In the genomic region with DNA sequence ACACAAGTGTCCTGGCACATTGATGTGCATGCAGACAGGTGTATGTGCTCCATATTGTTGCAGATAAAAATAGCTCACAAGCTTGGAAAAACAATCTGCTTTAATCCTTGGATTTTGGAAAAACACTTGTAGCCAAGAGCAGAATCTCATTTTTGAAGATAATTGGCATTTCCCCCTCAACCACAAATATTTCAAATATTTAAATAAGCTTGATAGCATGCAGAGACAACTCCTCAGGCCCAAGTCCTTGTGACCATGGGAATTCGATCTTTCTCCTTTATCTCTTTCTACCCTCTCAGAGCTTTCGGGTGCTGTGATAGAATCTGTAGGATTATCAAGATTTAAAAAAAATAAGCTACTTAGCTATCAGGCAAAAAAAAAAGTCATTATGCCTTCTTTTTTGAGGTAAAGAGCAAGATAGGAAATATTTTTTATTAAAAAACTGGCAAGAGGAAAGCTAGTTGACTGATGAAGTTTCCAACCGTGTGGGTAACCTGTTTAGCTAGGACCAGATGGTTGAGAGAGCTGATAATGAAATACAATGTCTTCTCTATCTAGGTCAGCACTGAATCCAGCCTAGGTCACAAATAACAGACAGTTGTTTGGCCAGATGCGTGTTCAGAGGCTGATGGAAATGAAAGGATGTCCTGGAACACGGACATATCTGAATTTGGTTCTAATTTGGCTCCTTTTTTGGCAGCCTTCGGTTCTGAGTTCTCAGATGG, we compare ENCODE assay signal across 19 cellular contexts. TPM values are rescaled to one million over a fixed set of nuclear protein-coding genes. Genes with fewer than 3 reads are reported as not detected.
DNase-seq lines count a peak whose midpoint lies in the region; ATAC-seq, FAIRE-seq and TF ChIP-seq lines count a peak whose summit lies in the region.
"Had no signal": no experiment of that assay in that cellular context is flagged by ENCODE, and none has a peak within 500 bp of the region (broad histone marks: within the 10 kb centered on the region; RNA-seq: fewer than 3 reads in every experiment).

No MANE protein-coding gene starts in this region.

- POLR2A ChIA-PET in CD8-positive, alpha-beta T cell (lab: Charles Lee), result interaction anchor here (0.8 to 1.9 kb wide), 4 partner anchors 8 to 265 kb away, joined by 3 to 9 read pairs (median 4); no protein-coding TSS in a partner anchor

- no peak overlapping the region for H3K27ac ChIP-seq in astrocyte (ENCODE audit: low read depth, low read length)
- no peak overlapping the region for H3K27ac ChIP-seq in CD8-positive, alpha-beta T cell (ENCODE audit: low read depth, low read length)
- H3K27ac ChIP-seq: right atrium auricular region had no signal

- in situ Hi-C loops in G401 (cut with HindIII; ENCODE audit: low sequenced_read_pairs), result no loop called here

- DNase-seq in A172 (ENCODE audit: low spot score), result peak; percentile 54
- peak; percentile 85 for DNase-seq in G401 (ENCODE audit: low spot score)
- peak; percentile 44 for DNase-seq in astrocyte (ENCODE audit: low read depth)
- DNase-seq in foreskin melanocyte, result peak; percentile 74
- no peak for DNase-seq in CD8-positive, alpha-beta T cell
- DNase-seq in NCI-H446 treated with DMSO at 0.1 percent for 48 hours (lab: John Stamatoyannopoulos, UW), result no peak
- DNase-seq: activated CD4-positive, alpha-beta T cell treated with anti-CD3 and anti-CD28 coated beads, Interleukin-2, amount 50 U/mL, for 4 hours; activated naive CD8-positive, alpha-beta T cell treated with anti-CD3 and anti-CD28 coated beads, Interleukin-2, amount 10 ng/mL, durations not matched to agents 7 days and 5 days; activated T-cell treated with anti-CD3 and anti-CD28 coated beads, Interleukin-2, amount 50 U/mL, for 4 hours; Caco-2; central memory CD4-positive, alpha-beta T cell; NCI-H2081 treated with DMSO at 0.1 percent for 48 hours; NCI-H69; uterus had no signal

- H3K4me1 Mint-ChIP-seq in astrocyte (ENCODE audit: low read depth, unreplicated experiment), result peaks cover 10% of the 10 kb centered on the region
- H3K4me1 Mint-ChIP-seq in CD8-positive, alpha-beta T cell (ENCODE audit: low read depth), result peaks cover 13% of the 10 kb centered on the region
- H3K4me1 Mint-ChIP-seq: memory B cell had no signal

- H3K27ac Mint-ChIP-seq in astrocyte (ENCODE audit: unreplicated experiment), result peak overlapping the region; percentile 10
- H3K27ac Mint-ChIP-seq in CD8-positive, alpha-beta T cell, result no peak overlapping the region
- H3K27ac Mint-ChIP-seq: activated naive CD8-positive, alpha-beta T cell treated with anti-CD3 and anti-CD28 coated beads, Interleukin-2, amount 10 ng/mL, durations not matched to agents 7 days and 5 days; memory B cell had no signal

- H2AFZ ChIP-seq in astrocyte (ENCODE audit: low read depth, low read length), result no peak overlapping the region

- no peaks in the 10 kb centered on the region for H3K4me1 ChIP-seq in astrocyte (ENCODE audit: insufficient read depth, low read length)
- H3K4me1 ChIP-seq in CD8-positive, alpha-beta T cell (ENCODE audit: insufficient read depth, low read length), result peaks cover 1% of the 10 kb centered on the region
- H3K4me1 ChIP-seq: Caco-2, right atrium auricular region, uterus had no signal

- H3K4me3 Mint-ChIP-seq in astrocyte (ENCODE audit: unreplicated experiment), result no peak overlapping the region
- H3K4me3 Mint-ChIP-seq in CD8-positive, alpha-beta T cell, result no peak overlapping the region
- H3K4me3 Mint-ChIP-seq: activated naive CD8-positive, alpha-beta T cell treated with anti-CD3 and anti-CD28 coated beads, Interleukin-2, amount 10 ng/mL, durations not matched to agents 7 days and 5 days; activated T-cell treated with anti-CD3 and anti-CD28 coated beads, Interleukin-2, amount 50 U/mL, for 4 hours; memory B cell had no signal

- H3K4me2 ChIP-seq in astrocyte (ENCODE audit: low read length), result no peak overlapping the region

- peaks cover 6% of the 10 kb centered on the region for H3K27me3 Mint-ChIP-seq in astrocyte (ENCODE audit: low read depth, unreplicated experiment)
- H3K27me3 Mint-ChIP-seq in CD8-positive, alpha-beta T cell (ENCODE audit: low read depth), result no peaks in the 10 kb centered on the region

- H3K27me3 ChIP-seq in astrocyte (ENCODE audit: insufficient read depth, low read length), result peaks cover 3% of the 10 kb centered on the region
- no peaks in the 10 kb centered on the region for H3K27me3 ChIP-seq in CD8-positive, alpha-beta T cell (ENCODE audit: insufficient read depth, low read length)
- H3K27me3 ChIP-seq: right atrium auricular region, uterus had no signal

- intact Hi-C loops in CD8-positive, alpha-beta T cell (cut with DNase I, micrococcal nuclease), result no loop called here

- H3K9ac ChIP-seq in astrocyte (ENCODE audit: low read length), result no peak overlapping the region

- H3K36me3 Mint-ChIP-seq in astrocyte (ENCODE audit: low read depth, unreplicated experiment), result no peaks in the 10 kb centered on the region
- H3K36me3 Mint-ChIP-seq in CD8-positive, alpha-beta T cell, result peaks cover 13% of the 10 kb centered on the region

- CTCF ChIA-PET in CD8-positive, alpha-beta T cell (lab: Charles Lee), result interaction anchor here (0.6 to 1.9 kb wide), 8 partner anchors 14 to 272 kb away, joined by 3 to 8 read pairs (median 4); no protein-coding TSS in a partner anchor

- ATAC-seq in CD8-positive, alpha-beta T cell, result no peak
- ATAC-seq in HG03342 (IDR thresholded peaks at IDR 0.05; ENCODE audit: unreplicated experiment) (no peak), GM18502 (IDR thresholded peaks at IDR 0.05; ENCODE audit: poor library complexity, unreplicated experiment) (no peak)
- ATAC-seq: activated T-cell treated with anti-CD3 and anti-CD28 coated beads, Interleukin-2, amount 50 U/mL, for 4 hours; HepG2 had no signal

- peaks cover 3% of the 10 kb centered on the region for H3K9me3 ChIP-seq in astrocyte (ENCODE audit: insufficient read depth, low read depth, low read length)
- H3K9me3 ChIP-seq in CD8-positive, alpha-beta T cell (ENCODE audit: low read length), result no peaks in the 10 kb centered on the region
- H3K9me3 ChIP-seq: uterus had no signal

- no peaks in the 10 kb centered on the region for H3K36me3 ChIP-seq in astrocyte (ENCODE audit: insufficient read depth, low read length)
- no peaks in the 10 kb centered on the region for H3K36me3 ChIP-seq in CD8-positive, alpha-beta T cell (ENCODE audit: insufficient read depth, low read length)
- H3K36me3 ChIP-seq: right atrium auricular region, uterus had no signal

- no peaks in the 10 kb centered on the region for H3K79me2 ChIP-seq in astrocyte (ENCODE audit: insufficient read depth, low read length)

- FAIRE-seq in astrocyte (lab: Jason Lieb, UNC), result no peak
- FAIRE-seq: HepG2 had no signal

- H4K20me1 ChIP-seq in astrocyte (ENCODE audit: insufficient read depth, low read length), result no peaks in the 10 kb centered on the region

- no peak overlapping the region for H3K4me3 ChIP-seq in astrocyte (ENCODE audit: insufficient read depth, low read depth, low read length)
- no peak overlapping the region for H3K4me3 ChIP-seq in CD8-positive, alpha-beta T cell (ENCODE audit: low read depth, low read length)
- H3K4me3 ChIP-seq: right atrium auricular region, uterus had no signal

- no peak for TF ChIP-seq CTCF in astrocyte (IDR thresholded peaks at IDR 0.05; ENCODE audit: insufficient read depth, low read depth, low read length)
- no peak for TF ChIP-seq CTCF in CD8-positive, alpha-beta T cell (IDR thresholded peaks at IDR 0.05)

- H3K9me3 Mint-ChIP-seq in astrocyte (ENCODE audit: unreplicated experiment), result peaks cover 13% of the 10 kb centered on the region
- H3K9me3 Mint-ChIP-seq in CD8-positive, alpha-beta T cell, result peaks cover 21% of the 10 kb centered on the region

RNA-seq across cellular contexts. Expression of gene SNRK, which starts 54.9 kb away (rescaled TPM):
- total RNA-seq in A172 (2014; rRNA removed; shearing (Covaris generic)), result 11.6 and 16.5 TPM in 2 replicates
- 7.1 and 11.2 TPM in 2 replicates for total RNA-seq in G401 (2014; rRNA removed; shearing (Covaris generic))
- 12.8 and 13.3 TPM in 2 replicates for total RNA-seq in astrocyte
- total RNA-seq in CD8-positive, alpha-beta T cell, result 100 to 1,000 TPM; 280 to 281 TPM

Comparison
In these comparisons a context has a peak if more than half of its experiments do, and no peak if none do; other contexts are left out.
1. DNase-seq: peak in A172 (single experiment), G401 (single experiment), astrocyte (single experiment) and foreskin melanocyte (single experiment); none in CD8-positive, alpha-beta T cell (0 of 7) and NCI-H446 treated with DMSO at 0.1 percent for 48 hours (single experiment).
2. RNA of gene SNRK, which starts 54.9 kb away (total RNA-seq): 280 to 281 TPM in CD8-positive, alpha-beta T cell; 12.8 to 13.3 TPM in astrocyte, 11.6 to 16.5 TPM in A172 and 7.1 to 11.2 TPM in G401; every median in the first group is over 10 times any median in the second.